ENCODE assay signal across 8 cellular contexts in genomic region chr1:39214714-39214997, GRCh38. TPM values are rescaled to one million over a fixed set of nuclear protein-coding genes. Genes with fewer than 3 reads are reported as not detected.
DNase-seq lines count a peak whose midpoint lies in the region; ATAC-seq, FAIRE-seq and TF ChIP-seq lines count a peak whose summit lies in the region.

No MANE protein-coding gene starts in this region.

- H3K4me3 ChIP-seq in AG04450 (ENCODE audit: low read depth, low read length) = no peak overlapping the region
- H3K4me3 ChIP-seq in bronchial epithelial cell (ENCODE audit: low read depth, low read length) = no peak overlapping the region
- no peak overlapping the region for H3K4me3 ChIP-seq in muscle layer of duodenum (ENCODE audit: low read depth in 1 of 2, low read length in 2 of 2)

- no peaks in the 10 kb centered on the region for H3K9me3 ChIP-seq in AG04450 (ENCODE audit: control insufficient read depth, insufficient read depth, low read length)
- no peaks in the 10 kb centered on the region for H3K9me3 ChIP-seq in muscle layer of duodenum (ENCODE audit: control insufficient read depth in 1 of 2, low read length in 2 of 2)

- CTCF ChIA-PET in AG04450 (lab: Charles Lee) = interaction anchor here (1.9 to 4.0 kb wide), 4 partner anchors 10 to 116 kb away, joined by 11 to 18 read pairs (median 14); partner anchors contain the start of gene MACF1

- TF ChIP-seq CTCF in AG04450 (IDR thresholded peaks at IDR 0.05; ENCODE audit: low read depth, low read length) (no peak), bronchial epithelial cell (IDR thresholded peaks at IDR 0.05; ENCODE audit: insufficient read depth, low read length, severe bottlenecking) (no peak)

- H3K27me3 ChIP-seq in AG04450 (ENCODE audit: control insufficient read depth, insufficient read depth, low read length) (no peaks in the 10 kb centered on the region), bronchial epithelial cell (ENCODE audit: control insufficient read depth, insufficient read depth, low read length) (no peaks in the 10 kb centered on the region), muscle layer of duodenum (ENCODE audit: low read depth, low read length) (no peaks in the 10 kb centered on the region)

- POLR2A ChIA-PET in AG04450 (lab: Yijun Ruan, JAX) = interaction anchor here (0.8 to 2.6 kb wide), 2 partner anchors 10 to 20 kb away, joined by 5 to 9 read pairs; partner anchors contain the start of gene MACF1

- H3K36me3 ChIP-seq in bronchial epithelial cell (ENCODE audit: control insufficient read depth, insufficient read depth, low read length) (no peaks in the 10 kb centered on the region), muscle layer of duodenum (ENCODE audit: control insufficient read depth in 1 of 2, insufficient read depth in 2 of 2, low read length in 2 of 2) (no peaks in the 10 kb centered on the region)

- H3K4me1 ChIP-seq in muscle layer of duodenum (ENCODE audit: control insufficient read depth in 1 of 2, insufficient read depth in 2 of 2, low read length in 2 of 2) = peaks cover 19 to 44% of the 10 kb centered on the region in 2 donors

- DNase-seq in AG04450 (ENCODE audit: low read depth, low spot score) = no peak
- DNase-seq in bronchial epithelial cell (ENCODE audit: low read depth) = peak; percentile 53
- no peak for DNase-seq in UCSD-AML1 (lab: John Stamatoyannopoulos, UW; ENCODE audit: unreplicated experiment)
- no peak for DNase-seq in NAMALWA (ENCODE audit: low spot score)

- FAIRE-seq in bronchial epithelial cell (lab: Jason Lieb, UNC) = no peak

- H3K27ac ChIP-seq in AG04450 (ENCODE audit: low read depth, low read length) (peak overlapping the region; percentile 12), muscle layer of duodenum (ENCODE audit: low read length) (peak overlapping the region; percentile 40)

- peak; percentile 29 for ATAC-seq in HG02970 (IDR thresholded peaks at IDR 0.05; ENCODE audit: low FRiP score, unreplicated experiment)
- no peak for ATAC-seq in HG03457 (IDR thresholded peaks at IDR 0.05; ENCODE audit: unreplicated experiment)
- no peak for ATAC-seq in GM18909 (IDR thresholded peaks at IDR 0.05; ENCODE audit: poor library complexity, unreplicated experiment)

RNA-seq across cellular contexts. Expression of gene MACF1, which starts 10.2 kb away (rescaled TPM):
- 118 and 121 TPM in 2 replicates for polyA plus RNA-seq in AG04450 (2011; rRNA removed)
- polyA minus RNA-seq in AG04450 (2011; rRNA and poly(A)+ RNA removed) = 470 and 541 TPM in 2 replicates
- 163 and 228 TPM in 2 replicates for total RNA-seq in bronchial epithelial cell
